In genomic region chr10:120684211-120684610, GRCh38 we compare ENCODE assay signal across 22 cellular contexts.
"Had no signal": no experiment of that assay in that cellular context is flagged by ENCODE, and none has a peak within 500 bp of the region (broad histone marks: within the 10 kb centered on the region; RNA-seq: fewer than 3 reads in every experiment).

No MANE protein-coding gene starts in this region.

- DNase-seq: activated CD4-positive, alpha-beta T cell treated with anti-CD3 and anti-CD28 coated beads for 4 hours; activated CD4-positive, alpha-beta T cell treated with anti-CD3 and anti-CD28 coated beads, Interleukin-2, amount 50 U/mL, for 48 hours; activated CD4-positive, CD25-positive, alpha-beta regulatory T cell; activated CD8-positive, alpha-beta memory T cell treated with anti-CD3 and anti-CD28 coated beads, Interleukin-2, amount 50 U/mL, for 48 hours; activated naive CD4-positive, alpha-beta T cell treated with anti-CD3 and anti-CD28 coated beads for 36 hours; activated naive CD8-positive, alpha-beta T cell treated with anti-CD3 and anti-CD28 coated beads, Interleukin-2, amount 10 ng/mL, durations not matched to agents 7 days and 5 days; activated T-cell treated with anti-CD3 and anti-CD28 coated beads, Interleukin-2, amount 50 U/mL, for 4 hours; amniotic stem cell; colonic mucosa; dorsolateral prefrontal cortex; endodermal cell; heart right ventricle; kidney; left ventricle myocardium superior; mucosa of descending colon; stimulated activated CD4-positive, alpha-beta T cell treated with anti-CD3 and anti-CD28 coated beads, Interleukin-4, amount 100 ng/mL, for 1 hour; stimulated activated naive CD4-positive, alpha-beta T cell; testis; trophoblast cell had no signal

- H3K27me3 ChIP-seq: breast epithelium, colonic mucosa, dorsolateral prefrontal cortex, neural progenitor cell, testis had no signal

- H3K4me1 ChIP-seq: breast epithelium, colonic mucosa, heart right ventricle, neural progenitor cell, testis had no signal

- ATAC-seq: activated T-cell treated with anti-CD3 and anti-CD28 coated beads, Interleukin-2, amount 50 U/mL, for 4 hours; heart right ventricle; left ventricle myocardium superior; mucosa of descending colon; T-cell had no signal

- H2AFZ ChIP-seq: neural progenitor cell had no signal

- H3K4me3 ChIP-seq: breast epithelium, colonic mucosa, dorsolateral prefrontal cortex, heart right ventricle, mucosa of descending colon, neural progenitor cell, testis had no signal

- H3K4me2 ChIP-seq: neural progenitor cell had no signal

- H3K9me3 ChIP-seq: breast epithelium, colonic mucosa, heart right ventricle, mucosa of descending colon, testis had no signal

- H3K9ac ChIP-seq: neural progenitor cell had no signal

- H3K36me3 ChIP-seq: breast epithelium, colonic mucosa, heart right ventricle, neural progenitor cell had no signal
